9 cellular contexts compared by ENCODE assay signal in genomic region chr3:12543497-12543896, GRCh38. TPM values are rescaled to one million over a fixed set of nuclear protein-coding genes. Genes with fewer than 3 reads are reported as not detected.
"Had no signal": no experiment of that assay in that cellular context is flagged by ENCODE, and none has a peak within 500 bp of the region (broad histone marks: within the 10 kb centered on the region; RNA-seq: fewer than 3 reads in every experiment).

No MANE protein-coding gene starts in this region.

RNA-seq across cellular contexts. Expression of gene MKRN2OS, which starts 1.8 kb away (rescaled TPM):
- total RNA-seq: dermis microvascular lymphatic vessel endothelial cell, glomerular endothelial cell, left cardiac atrium, left ventricle myocardium superior, lower lobe of right lung, lung microvascular endothelial cell, mesenteric fat pad, myocyte had no signal
- polyA plus RNA-seq: heart right ventricle had no signal
